Comparison of ENCODE assay signal across 1 cellular context in the genomic region with DNA sequence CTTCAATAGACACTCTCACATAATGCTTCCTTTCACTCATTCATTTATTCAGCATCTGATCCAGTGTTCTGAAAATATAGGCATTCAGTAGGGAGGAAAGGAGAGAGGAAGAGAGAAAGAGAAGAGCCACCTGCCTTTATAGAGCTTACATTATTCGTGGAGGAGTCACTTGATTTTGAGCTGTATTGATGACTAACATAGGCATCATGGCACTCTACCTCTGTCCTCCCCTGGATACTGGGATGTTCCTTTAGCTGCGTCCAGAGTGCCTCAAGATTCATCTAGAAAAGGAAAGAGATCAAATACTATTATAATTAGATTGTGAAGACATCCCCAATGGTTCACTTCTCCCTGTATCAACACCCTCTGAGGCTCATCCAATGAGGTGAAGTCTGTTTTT.
TF ChIP-seq lines count a peak whose summit lies in the region.

No MANE protein-coding gene starts in this region.

TF ChIP-seq in IMR-90, 13 proteins besides CTCF, POLR2A, EP300 and RAD21:
- no peak for TF ChIP-seq CHD1 (IDR thresholded peaks at IDR 0.05; ENCODE audit: low read depth, low read length)
- TF ChIP-seq RCOR1 (IDR thresholded peaks at IDR 0.05; ENCODE audit: insufficient replicate concordance, low read length) = no peak
- no peak for TF ChIP-seq USF2 (IDR thresholded peaks at IDR 0.05; ENCODE audit: low read depth, low read length)
- TF ChIP-seq MAZ (IDR thresholded peaks at IDR 0.05; ENCODE audit: borderline replicate concordance, low read depth, low read length) = no peak
- TF ChIP-seq RFX5 (IDR thresholded peaks at IDR 0.05; ENCODE audit: low read depth, low read length) = no peak
TF ChIP-seq in IMR-90: peak in this region for 0.
